In genomic region chr12:92194566-92194965, GRCh38 we compare ENCODE assay signal across 24 cellular contexts. TPM values are rescaled to one million over a fixed set of nuclear protein-coding genes. Genes with fewer than 3 reads are reported as not detected.
DNase-seq lines count a peak whose midpoint lies in the region; ATAC-seq and TF ChIP-seq lines count a peak whose summit lies in the region.
"Had no signal": no experiment of that assay in that cellular context is flagged by ENCODE, and none has a peak within 500 bp of the region (broad histone marks: within the 10 kb centered on the region; RNA-seq: fewer than 3 reads in every experiment).

No MANE protein-coding gene starts in this region.

- no peaks in the 10 kb centered on the region for H3F3A ChIP-seq in GM23338 (replicated peaks; ENCODE audit: low read depth)
- H3F3A ChIP-seq in neural progenitor cell (ENCODE audit: low read depth) = peaks cover 15% of the 10 kb centered on the region

- peaks cover 5% of the 10 kb centered on the region; the same call in 1 of the 3 replicates for H3K36me3 Mint-ChIP-seq in GM23338 (ENCODE audit: low read depth)
- H3K36me3 Mint-ChIP-seq in neural progenitor cell = peaks cover 3% of the 10 kb centered on the region
- H3K36me3 Mint-ChIP-seq: CD4-positive, alpha-beta memory T cell; CD4-positive, CD25-positive, alpha-beta regulatory T cell had no signal

- H2AFZ ChIP-seq in GM23338 = no peak overlapping the region; the same call in 1 of the 2 replicates
- H2AFZ ChIP-seq in neural progenitor cell (replicated peaks) = peak overlapping the region; percentile 44

- H3K9me3 Mint-ChIP-seq in GM23338 (0 out of 3 replicates have a peak, but pooled peaks cover 5% of the 10 kb centered on the region), neural progenitor cell (peaks cover 11% of the 10 kb centered on the region)
- H3K9me3 Mint-ChIP-seq: CD8-positive, alpha-beta memory T cell had no signal

- peaks cover 5% of the 10 kb centered on the region for H3K4me1 ChIP-seq in GM23338 (ENCODE audit: insufficient read depth)
- H3K4me1 ChIP-seq in neural progenitor cell = peaks cover 40% of the 10 kb centered on the region

- peaks cover 9% of the 10 kb centered on the region for H3K9me3 ChIP-seq in neural progenitor cell (ENCODE audit: low read depth)
- H3K9me3 ChIP-seq: BE2C had no signal

- H3K27me3 ChIP-seq in GM23338 (ENCODE audit: insufficient read depth) = no peaks in the 10 kb centered on the region
- H3K27me3 ChIP-seq in neural progenitor cell = no peaks in the 10 kb centered on the region
- H3K27me3 ChIP-seq: BE2C, BLaER1 had no signal

- H3K36me3 ChIP-seq in GM23338 (ENCODE audit: insufficient read depth) = no peaks in the 10 kb centered on the region
- no peaks in the 10 kb centered on the region for H3K36me3 ChIP-seq in neural progenitor cell
- H3K36me3 ChIP-seq: BE2C, BLaER1 had no signal

- peak; percentile 49 for DNase-seq in NCI-H82 (lab: John Stamatoyannopoulos, UW)
- DNase-seq in NCI-H82 treated with DMSO at 0.1 percent for 48 hours (lab: John Stamatoyannopoulos, UW; ENCODE audit: unreplicated experiment) = no peak
- peak; percentile 8 for DNase-seq in GM23338 (ENCODE audit: low spot score)
- DNase-seq in cerebellum (ENCODE audit: low spot score) = peak; percentile 20
- DNase-seq in neural progenitor cell (ENCODE audit: low spot score) = peak; percentile 11
- DNase-seq in stimulated activated CD4-positive, alpha-beta T cell treated with anti-CD3 and anti-CD28 coated beads, Interleukin-4, amount 100 ng/mL, for 4 hours = no peak
- DNase-seq: 8988T; ACHN; BE2C; CD4-positive, alpha-beta memory T cell; CD4-positive, CD25-positive, alpha-beta regulatory T cell; CD8-positive, alpha-beta memory T cell; COR-L47; DMS 273 treated with DMSO at 0.1 percent for 48 hours; DMS153; DMS53; DMS79; DND-41; EL; GF-D8 had no signal

- TF ChIP-seq CTCF in GM23338 (conservative IDR thresholded peaks at IDR 0.05; ENCODE audit: low read depth in 2 of 2) (no peak), neural progenitor cell (IDR thresholded peaks at IDR 0.05) (no peak)

- H3K9ac ChIP-seq in neural progenitor cell = no peak overlapping the region
- H3K9ac ChIP-seq: BLaER1 had no signal

- ATAC-seq in GM23338 = no peak
- ATAC-seq in HG03108 (IDR thresholded peaks at IDR 0.05; ENCODE audit: unreplicated experiment) = no peak
- ATAC-seq in GM21381 (IDR thresholded peaks at IDR 0.05; ENCODE audit: unreplicated experiment) = no peak

- peaks cover 8% of the 10 kb centered on the region for H3K9me2 ChIP-seq in GM23338 (ENCODE audit: insufficient read depth)

- H3K27me3 Mint-ChIP-seq in GM23338 (ENCODE audit: insufficient read depth, low read depth, poor library complexity) (no peaks in the 10 kb centered on the region), neural progenitor cell (ENCODE audit: insufficient read depth, low read depth) (no peaks in the 10 kb centered on the region)
- H3K27me3 Mint-ChIP-seq: CD4-positive, alpha-beta memory T cell; CD4-positive, CD25-positive, alpha-beta regulatory T cell; CD8-positive, alpha-beta memory T cell had no signal

- H3K27ac ChIP-seq in GM23338 (ENCODE audit: low read depth) = no peak overlapping the region
- no peak overlapping the region for H3K27ac ChIP-seq in neural progenitor cell
- H3K27ac ChIP-seq: BLaER1 had no signal

- H3K4me3 Mint-ChIP-seq in GM23338 (no peak overlapping the region), neural progenitor cell (no peak overlapping the region)
- H3K4me3 Mint-ChIP-seq: CD14-positive monocyte; CD4-positive, alpha-beta memory T cell; CD4-positive, CD25-positive, alpha-beta regulatory T cell; CD8-positive, alpha-beta memory T cell had no signal

- H3K4me1 Mint-ChIP-seq in GM23338 (peaks cover 10% of the 10 kb centered on the region; the same call in 2 of the 3 replicates), neural progenitor cell (peaks cover 28% of the 10 kb centered on the region)

- H3K4me3 ChIP-seq in GM23338 = no peak overlapping the region
- no peak overlapping the region for H3K4me3 ChIP-seq in neural progenitor cell
- H3K4me3 ChIP-seq: BLaER1 had no signal

- H3K4me2 ChIP-seq in GM23338 (no peak overlapping the region), neural progenitor cell (no peak overlapping the region)
- H3K4me2 ChIP-seq: BLaER1 had no signal

- H3K27ac Mint-ChIP-seq in GM23338 (no peak overlapping the region), neural progenitor cell (no peak overlapping the region)
- H3K27ac Mint-ChIP-seq: CD14-positive monocyte; CD4-positive, CD25-positive, alpha-beta regulatory T cell; CD8-positive, alpha-beta memory T cell had no signal

- H4K20me1 ChIP-seq in GM23338 (replicated peaks; ENCODE audit: insufficient read depth) (no peaks in the 10 kb centered on the region), neural progenitor cell (ENCODE audit: low read depth) (no peaks in the 10 kb centered on the region)
- H4K20me1 ChIP-seq: BLaER1 had no signal

- H3K79me2 ChIP-seq in GM23338 (replicated peaks; ENCODE audit: insufficient read depth) = no peaks in the 10 kb centered on the region
- H3K79me2 ChIP-seq in neural progenitor cell (ENCODE audit: low read depth) = no peaks in the 10 kb centered on the region

TF ChIP-seq in GM23338, 12 proteins besides CTCF, POLR2A, EP300 and RAD21 (continues in another document):
- no peak for TF ChIP-seq EZH2 (IDR thresholded peaks at IDR 0.05; ENCODE audit: low read depth, unreplicated experiment)
- TF ChIP-seq, protein P1, sequence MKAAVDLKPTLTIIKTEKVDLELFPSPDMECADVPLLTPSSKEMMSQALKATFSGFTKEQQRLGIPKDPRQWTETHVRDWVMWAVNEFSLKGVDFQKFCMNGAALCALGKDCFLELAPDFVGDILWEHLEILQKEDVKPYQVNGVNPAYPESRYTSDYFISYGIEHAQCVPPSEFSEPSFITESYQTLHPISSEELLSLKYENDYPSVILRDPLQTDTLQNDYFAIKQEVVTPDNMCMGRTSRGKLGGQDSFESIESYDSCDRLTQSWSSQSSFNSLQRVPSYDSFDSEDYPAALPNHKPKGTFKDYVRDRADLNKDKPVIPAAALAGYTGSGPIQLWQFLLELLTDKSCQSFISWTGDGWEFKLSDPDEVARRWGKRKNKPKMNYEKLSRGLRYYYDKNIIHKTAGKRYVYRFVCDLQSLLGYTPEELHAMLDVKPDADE (IDR thresholded peaks at IDR 0.05) = no peak
- TF ChIP-seq NANOG (IDR thresholded peaks at IDR 0.05; ENCODE audit: borderline replicate concordance) = no peak
- TF ChIP-seq JUNB (IDR thresholded peaks at IDR 0.05; ENCODE audit: unreplicated experiment) = no peak
- no peak for TF ChIP-seq ZNF114 (CRISPR knock-in tag; IDR thresholded peaks at IDR 0.05)
- no peak for TF ChIP-seq STAT1 (IDR thresholded peaks at IDR 0.05; ENCODE audit: unreplicated experiment)
- TF ChIP-seq POLR2AphosphoS5 (IDR thresholded peaks at IDR 0.05; ENCODE audit: low read depth) = no peak

RNA-seq across cellular contexts. Expression of gene BTG1, which starts 48.9 kb away (rescaled TPM):
- total RNA-seq in GM23338 (2014; rRNA removed; shearing (Covaris generic)) = 15.5 and 16.0 TPM in 2 replicates
- polyA plus RNA-seq in GM23338 (2016; fragmentation: Nextera tagmentation; extraction: Ambion mirVana) = 26.8 and 36.2 TPM in 2 replicates
- 47.0 TPM for total RNA-seq in cerebellum
- 25.2 and 45.1 TPM in 2 replicates for total RNA-seq in neural progenitor cell (ENCODE audit: low replicate concordance)

Comparison
In these comparisons a context has a peak if more than half of its experiments do, and no peak if none do; other contexts are left out.
1. DNase-seq: peak in NCI-H82 (single experiment), GM23338 (single experiment), cerebellum (single experiment) and neural progenitor cell (single experiment); none in NCI-H82 treated with DMSO at 0.1 percent for 48 hours (single experiment) and stimulated activated CD4-positive, alpha-beta T cell treated with anti-CD3 and anti-CD28 coated beads, Interleukin-4, amount 100 ng/mL, for 4 hours (0 of 2).